ENCODE assay signal across 18 cellular contexts in the genomic region with DNA sequence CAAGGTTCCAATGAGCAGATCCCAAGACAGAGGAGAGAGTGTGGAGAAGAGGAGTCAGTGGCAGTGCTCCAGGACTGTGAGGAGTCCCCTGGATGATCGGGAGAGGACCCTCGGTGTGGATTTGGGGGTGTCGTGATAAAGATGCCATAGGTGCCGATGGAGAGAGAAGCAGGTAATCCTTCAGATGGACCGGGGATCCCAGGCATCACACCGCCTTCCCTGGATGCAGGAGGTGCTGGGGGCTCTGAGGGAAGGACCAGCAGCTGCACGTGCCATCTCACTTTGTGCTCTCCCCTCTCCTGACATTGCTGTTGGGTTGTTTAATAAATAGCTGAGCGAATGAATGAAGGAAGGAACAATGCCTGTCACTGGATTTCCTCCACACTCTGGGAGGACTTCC.
DNase-seq lines count a peak whose midpoint lies in the region; ATAC-seq and TF ChIP-seq lines count a peak whose summit lies in the region.
"Had no signal": no experiment of that assay in that cellular context is flagged by ENCODE, and none has a peak within 500 bp of the region (broad histone marks: within the 10 kb centered on the region; RNA-seq: fewer than 3 reads in every experiment).

No MANE protein-coding gene starts in this region.

- no peak for TF ChIP-seq CTCF in right atrium auricular region (IDR thresholded peaks at IDR 0.05)
- no peak for TF ChIP-seq CTCF in neural progenitor cell (IDR thresholded peaks at IDR 0.05)
- TF ChIP-seq CTCF in SK-N-SH (IDR thresholded peaks at IDR 0.05), result no peak
- TF ChIP-seq CTCF in mucosa of descending colon (IDR thresholded peaks at IDR 0.05), result no peak

- H3K9me2 ChIP-seq in SK-N-SH, result no peaks in the 10 kb centered on the region

- no peak for TF ChIP-seq RAD21 in SK-N-SH (IDR thresholded peaks at IDR 0.05; ENCODE audit: low read length)

- CTCF ChIA-PET in SK-N-SH (lab: Yijun Ruan, JAX), result no interaction called here

- H3K9ac ChIP-seq in neural progenitor cell, result no peak overlapping the region
- no peak overlapping the region for H3K9ac ChIP-seq in SK-N-SH

- H3F3A ChIP-seq in neural progenitor cell (ENCODE audit: low read depth) (no peaks in the 10 kb centered on the region), SK-N-SH (replicated peaks; ENCODE audit: insufficient read depth) (no peaks in the 10 kb centered on the region)

- no peaks in the 10 kb centered on the region for H3K36me3 Mint-ChIP-seq in neural progenitor cell
- H3K36me3 Mint-ChIP-seq: CD4-positive, alpha-beta memory T cell had no signal

- H3K4me1 ChIP-seq in right atrium auricular region (no peaks in the 10 kb centered on the region), neural progenitor cell (no peaks in the 10 kb centered on the region), SK-N-SH (ENCODE audit: control insufficient read depth in 1 of 2, insufficient read depth in 2 of 2, low read depth in 1 of 2, low read length in 1 of 2) (peaks cover 0 to 35% of the 10 kb centered on the region in 2 experiments; a peak in 1 of 4 replicates), mucosa of descending colon (ENCODE audit: low read depth) (no peaks in the 10 kb centered on the region)
- H3K4me1 ChIP-seq: HAP-1 had no signal

- H3K4me3 ChIP-seq in right atrium auricular region (no peak overlapping the region), neural progenitor cell (no peak overlapping the region), SK-N-SH (ENCODE audit: low read depth in 2 of 2, low read length in 1 of 2) (no peak overlapping the region), mucosa of descending colon (no peak overlapping the region)
- H3K4me3 ChIP-seq: A549, HAP-1 had no signal

- intact Hi-C loops in cardiac septum (cut with DNase I) (no loop called here), posterior vena cava (cut with DNase I) (loop anchor here in 1 of 2 donors (10.0 kb wide), 1 partner anchor 81 kb away; no protein-coding TSS in a partner anchor), mucosa of descending colon (cut with DNase I, micrococcal nuclease) (no loop called here)

- H3K27ac ChIP-seq in right atrium auricular region (no peak overlapping the region), neural progenitor cell (no peak overlapping the region), SK-N-SH (ENCODE audit: low read depth in 2 of 2, low read length in 1 of 2) (no peak overlapping the region)

- DNase-seq in cardiac septum (ENCODE audit: low spot score) (peak; percentile 58), right atrium auricular region (ENCODE audit: low spot score) (no peak), neural progenitor cell (ENCODE audit: low spot score) (no peak), posterior vena cava (ENCODE audit: low spot score) (peak; percentile 58), SK-N-SH (no peak), mucosa of descending colon (no peak), NCI-H510A (lab: John Stamatoyannopoulos, UW) (no peak)
- DNase-seq: 8988T; ACHN; AML-193; C1 segment of cervical spinal cord; Calu3; CD4-positive, alpha-beta memory T cell; DND-41; GOT3; HFFc6 had no signal

- H3K36me3 ChIP-seq in right atrium auricular region (no peaks in the 10 kb centered on the region), neural progenitor cell (no peaks in the 10 kb centered on the region), SK-N-SH (replicated peaks in 1 of 2; ENCODE audit: control insufficient read depth in 1 of 2, insufficient read depth in 2 of 2, low read length in 1 of 2) (no peaks in the 10 kb centered on the region), mucosa of descending colon (ENCODE audit: low read depth) (no peaks in the 10 kb centered on the region)
- H3K36me3 ChIP-seq: HAP-1 had no signal

- POLR2A ChIA-PET in SK-N-SH (lab: Yijun Ruan, JAX), result no interaction called here

- H4K20me1 ChIP-seq in neural progenitor cell (ENCODE audit: low read depth), result no peaks in the 10 kb centered on the region
- H4K20me1 ChIP-seq in SK-N-SH (ENCODE audit: insufficient read depth), result no peaks in the 10 kb centered on the region

- TF ChIP-seq EP300 in SK-N-SH (IDR thresholded peaks at IDR 0.05; ENCODE audit: borderline replicate concordance in 1 of 2, low read depth in 1 of 2, low read length in 1 of 2), result no peak

- H3K9me3 ChIP-seq in right atrium auricular region, result no peaks in the 10 kb centered on the region
- no peaks in the 10 kb centered on the region for H3K9me3 ChIP-seq in neural progenitor cell (ENCODE audit: low read depth)
- H3K9me3 ChIP-seq in SK-N-SH, result no peaks in the 10 kb centered on the region
- H3K9me3 ChIP-seq in mucosa of descending colon, result no peaks in the 10 kb centered on the region
- H3K9me3 ChIP-seq: A549, HAP-1 had no signal

- H3K27me3 ChIP-seq in right atrium auricular region (no peaks in the 10 kb centered on the region), neural progenitor cell (no peaks in the 10 kb centered on the region), SK-N-SH (ENCODE audit: insufficient read depth) (no peaks in the 10 kb centered on the region; the same call in 1 of the 2 replicates)

- peaks cover 5% of the 10 kb centered on the region for H3K4me1 Mint-ChIP-seq in neural progenitor cell
- H3K4me1 Mint-ChIP-seq: CD4-positive, alpha-beta memory T cell had no signal

- H3K27ac Mint-ChIP-seq in neural progenitor cell, result peak overlapping the region; percentile 62
- H3K27ac Mint-ChIP-seq: CD4-positive, alpha-beta memory T cell; HFFc6 had no signal

- H3K4me3 Mint-ChIP-seq in neural progenitor cell, result no peak overlapping the region
- H3K4me3 Mint-ChIP-seq: CD4-positive, alpha-beta memory T cell; HFFc6 had no signal

- H3K4me2 ChIP-seq in neural progenitor cell (no peak overlapping the region), SK-N-SH (no peak overlapping the region)
- H3K4me2 ChIP-seq: A549 had no signal

- no peaks in the 10 kb centered on the region for H3K79me2 ChIP-seq in neural progenitor cell (ENCODE audit: low read depth)
- H3K79me2 ChIP-seq in SK-N-SH (ENCODE audit: insufficient read depth), result no peaks in the 10 kb centered on the region

- H3K9me3 Mint-ChIP-seq in neural progenitor cell, result peaks cover 2% of the 10 kb centered on the region
- H3K9me3 Mint-ChIP-seq: CD4-positive, alpha-beta memory T cell had no signal

- no peak overlapping the region for H2AFZ ChIP-seq in neural progenitor cell (replicated peaks)
- no peak overlapping the region for H2AFZ ChIP-seq in SK-N-SH (ENCODE audit: low read depth)

- no peak for ATAC-seq in mucosa of descending colon
- ATAC-seq: A549 had no signal

- 37% methylated on average over 8 of the region's 8 CpGs for WGBS in SK-N-SH (ENCODE audit: low lambda C conversion rate)

- H3K27me3 Mint-ChIP-seq in neural progenitor cell (ENCODE audit: insufficient read depth, low read depth), result peaks cover 14% of the 10 kb centered on the region

TF ChIP-seq in SK-N-SH, 30 proteins besides CTCF, POLR2A, EP300 and RAD21:
- TF ChIP-seq NRF1 (IDR thresholded peaks at IDR 0.05; ENCODE audit: low read depth, low read length) (no peak), MXI1 (IDR thresholded peaks at IDR 0.05; ENCODE audit: low read depth, low read length) (no peak)

Comparison
In these comparisons a context has a peak if more than half of its experiments do, and no peak if none do; other contexts are left out.
1. DNase-seq: peak in cardiac septum (single experiment) and posterior vena cava (single experiment); none in right atrium auricular region (single experiment), neural progenitor cell (single experiment), SK-N-SH (single experiment), mucosa of descending colon (0 of 3) and NCI-H510A (single experiment).